ENCODE assay signal across 9 cellular contexts in the genomic region with DNA sequence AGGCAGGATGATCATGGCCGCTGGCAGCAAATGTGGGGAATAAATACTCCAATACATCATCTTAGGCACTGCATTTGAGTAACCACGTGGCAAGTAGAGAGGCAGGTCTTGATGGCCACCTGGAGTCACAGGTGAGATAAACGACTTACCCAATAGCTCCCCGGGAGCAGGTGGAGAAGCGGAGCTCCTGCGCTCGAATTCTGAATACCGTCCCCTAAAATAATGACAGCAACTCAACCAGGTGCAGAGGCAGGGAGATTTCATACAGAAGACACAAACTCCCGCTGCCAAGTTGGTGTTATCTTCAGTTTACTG. TPM values are rescaled to one million over a fixed set of nuclear protein-coding genes. Genes with fewer than 3 reads are reported as not detected.
DNase-seq lines count a peak whose midpoint lies in the region; ATAC-seq and TF ChIP-seq lines count a peak whose summit lies in the region.
"Had no signal": no experiment of that assay in that cellular context is flagged by ENCODE, and none has a peak within 500 bp of the region (broad histone marks: within the 10 kb centered on the region; RNA-seq: fewer than 3 reads in every experiment).

No MANE protein-coding gene starts in this region.

- H3K23ac ChIP-seq in neuronal stem cell (ENCODE audit: low read depth, low read length, poor library complexity), result no peak overlapping the region

- H3K4ac ChIP-seq in neuronal stem cell (ENCODE audit: low read length), result no peak overlapping the region

- peaks cover 43% of the 10 kb centered on the region for H3K4me1 ChIP-seq in PC-9 (replicated peaks; ENCODE audit: insufficient read depth)
- H3K4me1 ChIP-seq in ectodermal cell (ENCODE audit: control insufficient read depth, insufficient read depth, low read length), result peaks cover 4% of the 10 kb centered on the region
- peaks cover 9 to 10% of the 10 kb centered on the region in 2 donors for H3K4me1 ChIP-seq in neuronal stem cell (ENCODE audit: control insufficient read depth in 2 of 2, insufficient read depth in 1 of 2, low read depth in 1 of 2, low read length in 2 of 2)

- H3K9me3 ChIP-seq in PC-9 (ENCODE audit: insufficient read depth, low read depth) (no peaks in the 10 kb centered on the region), ectodermal cell (ENCODE audit: control insufficient read depth, low read length) (no peaks in the 10 kb centered on the region), neuronal stem cell (replicated peaks in 1 of 2; ENCODE audit: control insufficient read depth in 2 of 2, insufficient read depth in 1 of 2, low read depth in 1 of 2, low read length in 2 of 2) (no peaks in the 10 kb centered on the region)

- H3K36me3 ChIP-seq in PC-9 (ENCODE audit: low read depth), result peaks cover 22% of the 10 kb centered on the region
- H3K36me3 ChIP-seq in ectodermal cell (ENCODE audit: control insufficient read depth, insufficient read depth, low read length), result no peaks in the 10 kb centered on the region
- H3K36me3 ChIP-seq in neuronal stem cell (replicated peaks in 1 of 2; ENCODE audit: control insufficient read depth in 2 of 2, insufficient read depth in 2 of 2, low read length in 2 of 2), result peaks cover 2 to 28% of the 10 kb centered on the region in 2 donors

- peaks cover 47% of the 10 kb centered on the region for H3F3A ChIP-seq in PC-9 (ENCODE audit: insufficient read depth, low read depth)

- H3K18ac ChIP-seq in neuronal stem cell (ENCODE audit: low read length), result no peak overlapping the region

- H3K9ac ChIP-seq in neuronal stem cell (ENCODE audit: low read depth, low read length, poor library complexity), result no peak overlapping the region

- BruUV-seq in PC-9 (replicated peaks; lab: Mats Ljungman, UMichigan), result no TSS peak

- CTCF ChIA-PET in PC-9 (lab: Charles Lee), result interaction anchor here (1.1 kb wide), 1 partner anchor 67 kb away, joined by 3 read pairs; no protein-coding TSS in a partner anchor

- WGBS in ectodermal cell, 2 experiments, result 51 to 59% methylated on average over 9 of the region's 9 CpGs
- no CpG with 5 or more reads among the region's 9 CpGs for WGBS in neuronal stem cell (ENCODE audit: extremely low coverage in 2 of 2, insufficient read length in 2 of 2, insufficient replicate concordance in 1 of 2), 2 donors

- no peak overlapping the region for H2BK12ac ChIP-seq in neuronal stem cell (ENCODE audit: low read length)

- ATAC-seq in HG03378 (IDR thresholded peaks at IDR 0.05; ENCODE audit: unreplicated experiment) (no peak), HG03571 (IDR thresholded peaks at IDR 0.05; ENCODE audit: unreplicated experiment) (no peak), GM21723 (IDR thresholded peaks at IDR 0.05; ENCODE audit: unreplicated experiment) (no peak)

- no peak overlapping the region for H2AK5ac ChIP-seq in neuronal stem cell (ENCODE audit: low read depth, low read length)

- POLR2A ChIA-PET in PC-9 (lab: Charles Lee; ENCODE audit: unreplicated experiment), result interaction anchor here (0.6 kb wide), 1 partner anchor 24 kb away, joined by 4 read pairs; no protein-coding TSS in a partner anchor

- H3K9me2 ChIP-seq in PC-9 (ENCODE audit: insufficient read depth), result no peaks in the 10 kb centered on the region

- H2AFZ ChIP-seq in PC-9 (peak overlapping the region; percentile 75), neuronal stem cell (ENCODE audit: low read length) (peak overlapping the region; percentile 98)

- H3K4me2 ChIP-seq in PC-9, result peak overlapping the region; percentile 96
- peak overlapping the region; percentile 85 for H3K4me2 ChIP-seq in neuronal stem cell (ENCODE audit: insufficient read depth, low read length, poor library complexity, severe bottlenecking)

- H4K8ac ChIP-seq in neuronal stem cell (ENCODE audit: low read depth, low read length), result no peak overlapping the region

- DNase-seq in GM12865 (ENCODE audit: low read depth) (peak; percentile 59), PC-9 (peak; percentile 18 to 74), neuronal stem cell (ENCODE audit: low spot score) (no peak), amniotic stem cell (lab: John Stamatoyannopoulos, UW) (no peak)

- no peak for TF ChIP-seq CTCF in GM12865 (IDR thresholded peaks at IDR 0.05; ENCODE audit: insufficient read depth, low read depth, low read length, missing control alignments)
- TF ChIP-seq CTCF in PC-9 (conservative IDR thresholded peaks at IDR 0.05), result no peak

- no peaks in the 10 kb centered on the region for H4K20me1 ChIP-seq in PC-9 (ENCODE audit: insufficient read depth)

- no peak overlapping the region for H2BK5ac ChIP-seq in neuronal stem cell (ENCODE audit: low read length)

- H3K27ac ChIP-seq in PC-9, result peak overlapping the region; percentile 91
- no peak overlapping the region for H3K27ac ChIP-seq in ectodermal cell (ENCODE audit: insufficient read depth, low read depth, low read length, poor library complexity, severe bottlenecking)
- H3K27ac ChIP-seq in neuronal stem cell (replicated peaks; ENCODE audit: low read length), result no peak overlapping the region

- no peak overlapping the region for H3K14ac ChIP-seq in neuronal stem cell (ENCODE audit: low read length)

- intact Hi-C loops in PC-9 (cut with micrococcal nuclease; ENCODE audit: unreplicated experiment), result loop anchor here (5.0 kb wide), 1 partner anchor 66 kb away; no protein-coding TSS in a partner anchor

- no peak overlapping the region for H2BK15ac ChIP-seq in neuronal stem cell (ENCODE audit: low read length)

- H4K91ac ChIP-seq in neuronal stem cell (ENCODE audit: low read depth, low read length, poor library complexity), result no peak overlapping the region

- H3K4me3 ChIP-seq in GM12865 (ENCODE audit: low read depth, low read length), result peak overlapping the region; percentile 71
- H3K4me3 ChIP-seq in PC-9, result peak overlapping the region; percentile 73
- peak overlapping the region; percentile 42 for H3K4me3 ChIP-seq in ectodermal cell (ENCODE audit: insufficient read depth, low read depth, low read length)
- H3K4me3 ChIP-seq in neuronal stem cell (ENCODE audit: low read length in 2 of 2), result peak overlapping the region; percentile 55 to 78

- peaks cover 52% of the 10 kb centered on the region for H3K79me2 ChIP-seq in PC-9 (ENCODE audit: low read depth)

- H2BK120ac ChIP-seq in neuronal stem cell (ENCODE audit: low read depth, low read length), result no peak overlapping the region

- H3K27me3 ChIP-seq in PC-9 (ENCODE audit: insufficient read depth, low read depth), result no peaks in the 10 kb centered on the region
- H3K27me3 ChIP-seq in ectodermal cell (ENCODE audit: control insufficient read depth, insufficient read depth, low read length, poor library complexity, severe bottlenecking), result peaks cover 26% of the 10 kb centered on the region
- peaks cover 0 to 4% (median 0%) of the 10 kb centered on the region in 3 experiments for H3K27me3 ChIP-seq in neuronal stem cell (ENCODE audit: control insufficient read depth in 3 of 3, insufficient read depth in 3 of 3, low read depth in 1 of 3, low read length in 3 of 3)

- H3K79me1 ChIP-seq in neuronal stem cell (ENCODE audit: low read depth, low read length), result no peaks in the 10 kb centered on the region

RNA-seq across cellular contexts. Expression of a gene that starts 0.5 kb away (rescaled TPM):
- 35.7 and 41.3 TPM in 2 replicates for total RNA-seq in PC-9 (2021)
- polyA plus RNA-seq in ectodermal cell (2013, experiment 1 of 4), result 17.3 TPM
- 16.3 TPM for polyA plus RNA-seq in ectodermal cell (2013, experiment 2 of 4)
- polyA plus RNA-seq in ectodermal cell (2013, experiment 3 of 4), result 10.4 TPM
- polyA plus RNA-seq in ectodermal cell (2013, experiment 4 of 4), result 11.9 TPM
- polyA plus RNA-seq in neuronal stem cell (2013, experiment 1 of 2), result 9.6 TPM
- 9.1 TPM for polyA plus RNA-seq in neuronal stem cell (2013, experiment 2 of 2)

RNA-seq across cellular contexts. Expression of a gene that starts 33.9 kb away (rescaled TPM):
- 3.4 and 4.6 TPM in 2 replicates for total RNA-seq in PC-9 (2021)
- polyA plus RNA-seq in ectodermal cell (2013, experiment 1 of 4), result 13.9 TPM
- 10.3 TPM for polyA plus RNA-seq in ectodermal cell (2013, experiment 2 of 4)
- 9.9 TPM for polyA plus RNA-seq in ectodermal cell (2013, experiment 3 of 4)
- 9.9 TPM for polyA plus RNA-seq in ectodermal cell (2013, experiment 4 of 4)
- polyA plus RNA-seq in neuronal stem cell (2013, experiment 1 of 2), result 6.6 TPM
- 6.8 TPM for polyA plus RNA-seq in neuronal stem cell (2013, experiment 2 of 2)

RNA-seq across cellular contexts. Expression of a gene that starts 35.9 kb away (rescaled TPM):
- not detected in 2 replicates for total RNA-seq in PC-9 (2021)
- polyA plus RNA-seq in ectodermal cell (2013, experiment 1 of 4), result 0.43 TPM
- polyA plus RNA-seq in ectodermal cell (2013, experiment 2 of 4), result not detected
- not detected for polyA plus RNA-seq in ectodermal cell (2013, experiment 3 of 4)
- polyA plus RNA-seq in ectodermal cell (2013, experiment 4 of 4), result not detected
- polyA plus RNA-seq in neuronal stem cell (2013, experiment 1 of 2), result 0.24 TPM
- 0.22 TPM for polyA plus RNA-seq in neuronal stem cell (2013, experiment 2 of 2)
- total RNA-seq: SK-MEL-5 had no signal

RNA-seq across cellular contexts. Expression of a gene that starts 45.4 kb away (rescaled TPM):
- not detected in 2 replicates for total RNA-seq in PC-9 (2021)
- polyA plus RNA-seq in ectodermal cell (2013, experiment 1 of 4), result not detected
- polyA plus RNA-seq in ectodermal cell (2013, experiment 2 of 4), result not detected
- not detected for polyA plus RNA-seq in ectodermal cell (2013, experiment 3 of 4)
- not detected for polyA plus RNA-seq in ectodermal cell (2013, experiment 4 of 4)
- not detected for polyA plus RNA-seq in neuronal stem cell (2013, experiment 1 of 2)
- polyA plus RNA-seq in neuronal stem cell (2013, experiment 2 of 2), result not detected
- total RNA-seq: SK-MEL-5 had no signal

Comparison
In these comparisons a context has a peak if more than half of its experiments do, and no peak if none do; other contexts are left out.
1. DNase-seq: peak in GM12865 (single experiment) and PC-9 (2 of 2); none in neuronal stem cell (single experiment) and amniotic stem cell (single experiment).
2. Peak in every context shown above with its lines, with median percentiles within 50 percentile points of each other: H3K4me3 ChIP-seq.